ENCODE assay signal across 1 cellular context in genomic region chr5:149423287-149424268, GRCh38.
TF ChIP-seq lines count a peak whose summit lies in the region.

No MANE protein-coding gene starts in this region.

TF ChIP-seq in HepG2, 621 proteins besides CTCF, POLR2A, EP300 and RAD21 (continued from another document):
- TF ChIP-seq, protein P1, sequence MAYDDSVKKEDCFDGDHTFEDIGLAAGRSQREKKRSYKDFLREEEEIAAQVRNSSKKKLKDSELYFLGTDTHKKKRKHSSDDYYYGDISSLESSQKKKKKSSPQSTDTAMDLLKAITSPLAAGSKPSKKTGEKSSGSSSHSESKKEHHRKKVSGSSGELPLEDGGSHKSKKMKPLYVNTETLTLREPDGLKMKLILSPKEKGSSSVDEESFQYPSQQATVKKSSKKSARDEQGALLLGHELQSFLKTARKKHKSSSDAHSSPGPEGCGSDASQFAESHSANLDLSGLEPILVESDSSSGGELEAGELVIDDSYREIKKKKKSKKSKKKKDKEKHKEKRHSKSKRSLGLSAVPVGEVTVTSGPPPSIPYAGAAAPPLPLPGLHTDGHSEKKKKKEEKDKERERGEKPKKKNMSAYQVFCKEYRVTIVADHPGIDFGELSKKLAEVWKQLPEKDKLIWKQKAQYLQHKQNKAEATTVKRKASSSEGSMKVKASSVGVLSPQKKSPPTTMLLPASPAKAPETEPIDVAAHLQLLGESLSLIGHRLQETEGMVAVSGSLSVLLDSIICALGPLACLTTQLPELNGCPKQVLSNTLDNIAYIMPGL (CRISPR knock-in tag; IDR thresholded peaks at IDR 0.05; ENCODE audit: borderline replicate concordance in 1 of 2, low read depth in 1 of 2), result peak in 1 of 2 experiments; percentile 18; a peak in 1 of 4 replicates
- TF ChIP-seq REL (CRISPR knock-in tag; conservative IDR thresholded peaks at IDR 0.05) (no peak), ZFX (CRISPR knock-in tag; IDR thresholded peaks at IDR 0.05; ENCODE audit: low read depth) (peak; percentile 76), ZNF510 (CRISPR knock-in tag; IDR thresholded peaks at IDR 0.05; ENCODE audit: low read depth) (peak; percentile 70; the same call in 1 of the 2 replicates), HMG20B (CRISPR knock-in tag; conservative IDR thresholded peaks at IDR 0.05) (no peak), HDAC1 (CRISPR knock-in tag; IDR thresholded peaks at IDR 0.05) (peak; percentile 35), EEA1 (CRISPR knock-in tag; IDR thresholded peaks at IDR 0.05; ENCODE audit: borderline replicate concordance) (no peak), ZC3H4 (CRISPR knock-in tag; IDR thresholded peaks at IDR 0.05; ENCODE audit: borderline replicate concordance) (no peak), GTF3A (CRISPR knock-in tag; conservative IDR thresholded peaks at IDR 0.05) (no peak), ZNF253 (CRISPR knock-in tag; IDR thresholded peaks at IDR 0.05; ENCODE audit: borderline replicate concordance) (no peak), ZNF605 (CRISPR knock-in tag; IDR thresholded peaks at IDR 0.05) (no peak), ZBTB46 (CRISPR knock-in tag; IDR thresholded peaks at IDR 0.05; ENCODE audit: borderline replicate concordance) (no peak), STAG1 (CRISPR knock-in tag; IDR thresholded peaks at IDR 0.05) (no peak), ZNF703 (CRISPR knock-in tag; IDR thresholded peaks at IDR 0.05; ENCODE audit: borderline replicate concordance) (no peak), TCF7 (IDR thresholded peaks at IDR 0.05; ENCODE audit: low read depth) (no peak), ZNF878 (CRISPR knock-in tag; IDR thresholded peaks at IDR 0.05) (no peak), ZNF841 (CRISPR knock-in tag; IDR thresholded peaks at IDR 0.05; ENCODE audit: borderline replicate concordance) (no peak), NFRKB (IDR thresholded peaks at IDR 0.05) (no peak), ZNF597 (CRISPR knock-in tag; IDR thresholded peaks at IDR 0.05) (no peak), ZNF20 (CRISPR knock-in tag; IDR thresholded peaks at IDR 0.05) (no peak), ZBTB34 (CRISPR knock-in tag; IDR thresholded peaks at IDR 0.05) (no peak), U2AF1 (optimal IDR thresholded peaks at IDR 0.05; ENCODE audit: low read depth, low read length) (no peak), MBD4 (IDR thresholded peaks at IDR 0.05; ENCODE audit: borderline replicate concordance, low read length) (no peak), NR0B2 (CRISPR knock-in tag; IDR thresholded peaks at IDR 0.05) (no peak), TBP (CRISPR knock-in tag; IDR thresholded peaks at IDR 0.05) (no peak)
- TF ChIP-seq, protein P2, sequence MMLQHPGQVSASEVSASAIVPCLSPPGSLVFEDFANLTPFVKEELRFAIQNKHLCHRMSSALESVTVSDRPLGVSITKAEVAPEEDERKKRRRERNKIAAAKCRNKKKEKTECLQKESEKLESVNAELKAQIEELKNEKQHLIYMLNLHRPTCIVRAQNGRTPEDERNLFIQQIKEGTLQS (CRISPR knock-in tag; IDR thresholded peaks at IDR 0.05), result no peak
- TF ChIP-seq, protein P3, sequence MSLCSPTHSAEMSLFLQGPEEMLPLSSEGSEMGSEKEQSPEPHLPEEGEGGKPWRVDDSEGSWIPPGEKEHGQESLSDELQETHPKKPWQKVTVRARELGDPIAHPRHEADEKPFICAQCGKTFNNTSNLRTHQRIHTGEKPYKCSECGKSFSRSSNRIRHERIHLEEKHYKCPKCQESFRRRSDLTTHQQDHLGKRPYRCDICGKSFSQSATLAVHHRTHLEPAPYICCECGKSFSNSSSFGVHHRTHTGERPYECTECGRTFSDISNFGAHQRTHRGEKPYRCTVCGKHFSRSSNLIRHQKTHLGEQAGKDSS (CRISPR knock-in tag; IDR thresholded peaks at IDR 0.05; ENCODE audit: borderline replicate concordance, low read depth), result 0 out of 2 replicates have a peak, but pooled peaks have one; percentile 50
- TF ChIP-seq, protein P4, sequence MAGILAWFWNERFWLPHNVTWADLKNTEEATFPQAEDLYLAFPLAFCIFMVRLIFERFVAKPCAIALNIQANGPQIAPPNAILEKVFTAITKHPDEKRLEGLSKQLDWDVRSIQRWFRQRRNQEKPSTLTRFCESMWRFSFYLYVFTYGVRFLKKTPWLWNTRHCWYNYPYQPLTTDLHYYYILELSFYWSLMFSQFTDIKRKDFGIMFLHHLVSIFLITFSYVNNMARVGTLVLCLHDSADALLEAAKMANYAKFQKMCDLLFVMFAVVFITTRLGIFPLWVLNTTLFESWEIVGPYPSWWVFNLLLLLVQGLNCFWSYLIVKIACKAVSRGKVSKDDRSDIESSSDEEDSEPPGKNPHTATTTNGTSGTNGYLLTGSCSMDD (CRISPR knock-in tag; IDR thresholded peaks at IDR 0.05), result no peak
- TF ChIP-seq, protein P5, sequence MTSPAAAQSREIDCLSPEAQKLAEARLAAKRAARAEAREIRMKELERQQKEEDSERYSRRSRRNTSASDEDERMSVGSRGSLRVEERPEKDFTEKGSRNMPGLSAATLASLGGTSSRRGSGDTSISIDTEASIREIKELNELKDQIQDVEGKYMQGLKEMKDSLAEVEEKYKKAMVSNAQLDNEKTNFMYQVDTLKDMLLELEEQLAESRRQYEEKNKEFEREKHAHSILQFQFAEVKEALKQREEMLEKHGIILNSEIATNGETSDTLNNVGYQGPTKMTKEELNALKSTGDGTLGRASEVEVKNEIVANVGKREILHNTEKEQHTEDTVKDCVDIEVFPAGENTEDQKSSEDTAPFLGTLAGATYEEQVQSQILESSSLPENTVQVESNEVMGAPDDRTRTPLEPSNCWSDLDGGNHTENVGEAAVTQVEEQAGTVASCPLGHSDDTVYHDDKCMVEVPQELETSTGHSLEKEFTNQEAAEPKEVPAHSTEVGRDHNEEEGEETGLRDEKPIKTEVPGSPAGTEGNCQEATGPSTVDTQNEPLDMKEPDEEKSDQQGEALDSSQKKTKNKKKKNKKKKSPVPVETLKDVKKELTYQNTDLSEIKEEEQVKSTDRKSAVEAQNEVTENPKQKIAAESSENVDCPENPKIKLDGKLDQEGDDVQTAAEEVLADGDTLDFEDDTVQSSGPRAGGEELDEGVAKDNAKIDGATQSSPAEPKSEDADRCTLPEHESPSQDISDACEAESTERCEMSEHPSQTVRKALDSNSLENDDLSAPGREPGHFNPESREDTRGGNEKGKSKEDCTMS (CRISPR knock-in tag; conservative IDR thresholded peaks at IDR 0.05), result no peak
- TF ChIP-seq, protein P6, sequence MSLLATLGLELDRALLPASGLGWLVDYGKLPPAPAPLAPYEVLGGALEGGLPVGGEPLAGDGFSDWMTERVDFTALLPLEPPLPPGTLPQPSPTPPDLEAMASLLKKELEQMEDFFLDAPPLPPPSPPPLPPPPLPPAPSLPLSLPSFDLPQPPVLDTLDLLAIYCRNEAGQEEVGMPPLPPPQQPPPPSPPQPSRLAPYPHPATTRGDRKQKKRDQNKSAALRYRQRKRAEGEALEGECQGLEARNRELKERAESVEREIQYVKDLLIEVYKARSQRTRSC (CRISPR knock-in tag; IDR thresholded peaks at IDR 0.05; ENCODE audit: low read depth), result 0 out of 2 replicates have a peak, but pooled peaks have one; percentile 48
